1 cellular context compared by ENCODE assay signal in the genomic region with DNA sequence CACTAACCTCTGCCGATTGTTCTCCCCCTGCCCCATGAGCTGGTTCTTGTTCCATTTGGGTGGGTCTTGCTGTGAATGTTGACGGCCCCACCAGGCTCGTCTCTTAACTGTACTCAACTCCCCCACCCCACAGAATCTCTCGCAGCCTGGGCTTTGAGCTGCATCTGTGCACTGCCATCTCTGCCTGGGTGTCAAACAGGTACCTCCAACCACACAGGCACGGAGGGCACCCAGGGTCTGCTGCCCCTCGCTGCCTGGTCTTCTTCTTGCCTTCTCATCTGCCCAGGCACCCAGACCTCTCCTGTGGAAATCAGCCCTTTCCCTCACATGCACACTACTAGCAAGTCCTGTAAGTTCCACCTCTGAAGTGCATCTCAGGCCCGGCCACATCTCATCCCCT.
TF ChIP-seq lines count a peak whose summit lies in the region.

No MANE protein-coding gene starts in this region.

TF ChIP-seq in HepG2, 621 proteins besides CTCF, POLR2A, EP300 and RAD21:
- TF ChIP-seq AGO2 (optimal IDR thresholded peaks at IDR 0.05; ENCODE audit: low read depth, low read length) (peak; percentile 34), NBN (conservative IDR thresholded peaks at IDR 0.05) (no peak)
